1 cellular context compared by ENCODE assay signal in the genomic region with DNA sequence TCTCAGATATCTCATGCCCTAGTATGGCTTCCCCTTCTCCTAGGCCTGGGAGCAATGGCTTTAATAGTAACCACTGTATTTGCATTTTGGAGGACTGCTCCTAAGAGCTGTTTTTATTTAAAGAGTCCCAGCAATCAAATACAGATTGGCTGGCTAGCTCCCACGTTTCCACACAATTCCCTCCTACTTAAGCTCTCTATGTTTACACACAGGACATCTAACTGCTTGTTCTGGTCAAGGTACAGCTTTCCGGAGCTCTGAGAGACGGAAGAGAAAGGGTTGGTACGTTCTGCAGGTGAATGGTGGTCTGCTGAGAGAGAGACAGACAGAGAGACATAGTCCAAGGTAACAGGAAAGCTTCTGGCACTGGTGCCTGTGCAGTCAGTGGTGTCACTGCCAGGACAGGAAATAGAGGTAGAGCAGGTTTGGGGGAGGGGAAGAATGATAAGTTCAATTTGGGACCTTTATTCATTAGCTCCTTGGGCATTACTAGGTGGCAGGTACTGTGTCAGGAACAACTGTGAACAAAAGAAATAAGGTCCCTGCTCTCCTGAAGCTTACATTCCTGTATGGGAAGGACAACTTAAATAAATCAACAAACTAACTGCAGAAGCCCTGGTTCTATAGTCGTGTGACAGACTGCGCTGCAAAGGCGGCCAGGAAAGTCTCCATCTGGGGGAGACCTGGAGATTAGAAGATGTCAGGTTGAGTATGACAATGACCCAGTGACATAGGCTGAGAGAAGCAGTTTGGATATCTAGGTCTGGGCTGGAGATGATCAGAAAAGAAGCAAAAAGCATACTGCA.
TF ChIP-seq lines count a peak whose summit lies in the region.

No MANE protein-coding gene starts in this region.

TF ChIP-seq in HepG2, 621 proteins besides CTCF, POLR2A, EP300 and RAD21 (continued from another document and continues in another):
- TF ChIP-seq BCLAF1 (IDR thresholded peaks at IDR 0.05), result no peak
- TF ChIP-seq, protein P1, sequence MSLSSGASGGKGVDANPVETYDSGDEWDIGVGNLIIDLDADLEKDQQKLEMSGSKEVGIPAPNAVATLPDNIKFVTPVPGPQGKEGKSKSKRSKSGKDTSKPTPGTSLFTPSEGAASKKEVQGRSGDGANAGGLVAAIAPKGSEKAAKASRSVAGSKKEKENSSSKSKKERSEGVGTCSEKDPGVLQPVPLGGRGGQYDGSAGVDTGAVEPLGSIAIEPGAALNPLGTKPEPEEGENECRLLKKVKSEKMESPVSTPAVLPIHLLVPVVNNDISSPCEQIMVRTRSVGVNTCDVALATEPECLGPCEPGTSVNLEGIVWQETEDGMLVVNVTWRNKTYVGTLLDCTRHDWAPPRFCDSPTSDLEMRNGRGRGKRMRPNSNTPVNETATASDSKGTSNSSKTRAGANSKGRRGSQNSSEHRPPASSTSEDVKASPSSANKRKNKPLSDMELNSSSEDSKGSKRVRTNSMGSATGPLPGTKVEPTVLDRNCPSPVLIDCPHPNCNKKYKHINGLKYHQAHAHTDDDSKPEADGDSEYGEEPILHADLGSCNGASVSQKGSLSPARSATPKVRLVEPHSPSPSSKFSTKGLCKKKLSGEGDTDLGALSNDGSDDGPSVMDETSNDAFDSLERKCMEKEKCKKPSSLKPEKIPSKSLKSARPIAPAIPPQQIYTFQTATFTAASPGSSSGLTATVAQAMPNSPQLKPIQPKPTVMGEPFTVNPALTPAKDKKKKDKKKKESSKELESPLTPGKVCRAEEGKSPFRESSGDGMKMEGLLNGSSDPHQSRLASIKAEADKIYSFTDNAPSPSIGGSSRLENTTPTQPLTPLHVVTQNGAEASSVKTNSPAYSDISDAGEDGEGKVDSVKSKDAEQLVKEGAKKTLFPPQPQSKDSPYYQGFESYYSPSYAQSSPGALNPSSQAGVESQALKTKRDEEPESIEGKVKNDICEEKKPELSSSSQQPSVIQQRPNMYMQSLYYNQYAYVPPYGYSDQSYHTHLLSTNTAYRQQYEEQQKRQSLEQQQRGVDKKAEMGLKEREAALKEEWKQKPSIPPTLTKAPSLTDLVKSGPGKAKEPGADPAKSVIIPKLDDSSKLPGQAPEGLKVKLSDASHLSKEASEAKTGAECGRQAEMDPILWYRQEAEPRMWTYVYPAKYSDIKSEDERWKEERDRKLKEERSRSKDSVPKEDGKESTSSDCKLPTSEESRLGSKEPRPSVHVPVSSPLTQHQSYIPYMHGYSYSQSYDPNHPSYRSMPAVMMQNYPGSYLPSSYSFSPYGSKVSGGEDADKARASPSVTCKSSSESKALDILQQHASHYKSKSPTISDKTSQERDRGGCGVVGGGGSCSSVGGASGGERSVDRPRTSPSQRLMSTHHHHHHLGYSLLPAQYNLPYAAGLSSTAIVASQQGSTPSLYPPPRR (CRISPR knock-in tag; IDR thresholded peaks at IDR 0.05; ENCODE audit: borderline replicate concordance), result peak; percentile 96
- no peak for TF ChIP-seq CSRNP2 (CRISPR knock-in tag; conservative IDR thresholded peaks at IDR 0.05; ENCODE audit: low read depth)
- TF ChIP-seq PHF21A (CRISPR knock-in tag; IDR thresholded peaks at IDR 0.05), result peak; percentile 92
- TF ChIP-seq PHF20 (CRISPR knock-in tag; IDR thresholded peaks at IDR 0.05), result no peak
- peak; percentile 50 for TF ChIP-seq TCF7 (IDR thresholded peaks at IDR 0.05; ENCODE audit: low read depth)
- no peak for TF ChIP-seq ZNF260 (CRISPR knock-in tag; IDR thresholded peaks at IDR 0.05; ENCODE audit: borderline replicate concordance, low read depth)
- TF ChIP-seq ZNF775 (CRISPR knock-in tag; IDR thresholded peaks at IDR 0.05; ENCODE audit: borderline replicate concordance), result 0 out of 2 replicates have a peak, but pooled peaks have one; percentile 28
- no peak for TF ChIP-seq SIN3B (IDR thresholded peaks at IDR 0.05; ENCODE audit: low read length)
- TF ChIP-seq, protein P2, sequence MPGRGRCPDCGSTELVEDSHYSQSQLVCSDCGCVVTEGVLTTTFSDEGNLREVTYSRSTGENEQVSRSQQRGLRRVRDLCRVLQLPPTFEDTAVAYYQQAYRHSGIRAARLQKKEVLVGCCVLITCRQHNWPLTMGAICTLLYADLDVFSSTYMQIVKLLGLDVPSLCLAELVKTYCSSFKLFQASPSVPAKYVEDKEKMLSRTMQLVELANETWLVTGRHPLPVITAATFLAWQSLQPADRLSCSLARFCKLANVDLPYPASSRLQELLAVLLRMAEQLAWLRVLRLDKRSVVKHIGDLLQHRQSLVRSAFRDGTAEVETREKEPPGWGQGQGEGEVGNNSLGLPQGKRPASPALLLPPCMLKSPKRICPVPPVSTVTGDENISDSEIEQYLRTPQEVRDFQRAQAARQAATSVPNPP (CRISPR knock-in tag; IDR thresholded peaks at IDR 0.05), result 0 out of 2 replicates have a peak, but pooled peaks have one; percentile 30
- no peak for TF ChIP-seq SIX4 (CRISPR knock-in tag; IDR thresholded peaks at IDR 0.05)
- no peak for TF ChIP-seq ZNF646 (CRISPR knock-in tag; IDR thresholded peaks at IDR 0.05)
- TF ChIP-seq ZNF652 (CRISPR knock-in tag; IDR thresholded peaks at IDR 0.05; ENCODE audit: borderline replicate concordance, low read depth), result peak; percentile 86
- TF ChIP-seq HDAC6 (IDR thresholded peaks at IDR 0.05; ENCODE audit: low read depth, low read length), result no peak
- TF ChIP-seq, protein P3, sequence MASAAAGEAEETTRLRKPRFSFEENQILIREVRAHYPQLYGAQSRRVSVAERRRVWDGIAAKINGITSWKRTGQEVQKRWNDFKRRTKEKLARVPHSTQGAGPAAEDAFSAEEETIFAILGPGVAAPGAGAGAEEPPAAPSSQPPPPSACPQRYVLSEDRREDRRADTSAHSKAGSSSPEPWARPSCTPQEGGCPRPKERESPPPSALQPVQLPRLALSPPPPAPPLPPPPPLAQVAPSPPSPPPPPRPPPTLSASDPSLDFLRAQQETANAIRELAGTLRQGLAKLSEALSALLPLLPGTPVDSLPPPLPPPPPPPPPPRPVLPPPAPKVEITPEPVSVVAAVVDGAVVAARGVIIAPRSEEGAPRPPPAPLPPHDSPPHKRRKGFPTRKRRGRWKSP (CRISPR knock-in tag; IDR thresholded peaks at IDR 0.05), result 0 out of 2 replicates have a peak, but pooled peaks have one; percentile 43
- no peak for TF ChIP-seq THYN1 (CRISPR knock-in tag; IDR thresholded peaks at IDR 0.05; ENCODE audit: borderline replicate concordance, low read depth)
- no peak for TF ChIP-seq FLYWCH1 (CRISPR knock-in tag; IDR thresholded peaks at IDR 0.05)
- TF ChIP-seq ZNF703 (CRISPR knock-in tag; IDR thresholded peaks at IDR 0.05; ENCODE audit: borderline replicate concordance), result no peak
- no peak for TF ChIP-seq MAF1 (CRISPR knock-in tag; IDR thresholded peaks at IDR 0.05; ENCODE audit: borderline replicate concordance)
- TF ChIP-seq ZFP41 (CRISPR knock-in tag; IDR thresholded peaks at IDR 0.05; ENCODE audit: borderline replicate concordance), result no peak
- TF ChIP-seq ZNF343 (CRISPR knock-in tag; IDR thresholded peaks at IDR 0.05), result 0 out of 2 replicates have a peak, but pooled peaks have one; percentile 49
- TF ChIP-seq REL (CRISPR knock-in tag; conservative IDR thresholded peaks at IDR 0.05), result 0 out of 2 replicates have a peak, but pooled peaks have one; percentile 62
- TF ChIP-seq ZNF782 (CRISPR knock-in tag; IDR thresholded peaks at IDR 0.05; ENCODE audit: borderline replicate concordance), result no peak; the same call in 1 of the 2 replicates
- no peak for TF ChIP-seq PHB2 (IDR thresholded peaks at IDR 0.05; ENCODE audit: partially characterized antibody)
- TF ChIP-seq TFAP4 (IDR thresholded peaks at IDR 0.05; ENCODE audit: borderline replicate concordance, low read depth), result peak; percentile 56; the same call in 1 of the 2 replicates
- TF ChIP-seq ZNF333 (CRISPR knock-in tag; IDR thresholded peaks at IDR 0.05; ENCODE audit: borderline replicate concordance), result no peak
- TF ChIP-seq EZH2 (conservative IDR thresholded peaks at IDR 0.05; ENCODE audit: low read depth, low read length), result no peak
- TF ChIP-seq MEIS1 (CRISPR knock-in tag; IDR thresholded peaks at IDR 0.05; ENCODE audit: borderline replicate concordance), result peak; percentile 82
- TF ChIP-seq PLRG1 (conservative IDR thresholded peaks at IDR 0.05), result no peak
- TF ChIP-seq ZFP37 (CRISPR knock-in tag; IDR thresholded peaks at IDR 0.05; ENCODE audit: borderline replicate concordance), result no peak
- peak; percentile 57; the same call in 1 of the 2 replicates for TF ChIP-seq NFYB (CRISPR knock-in tag; IDR thresholded peaks at IDR 0.05)
- TF ChIP-seq FOXK2 (IDR thresholded peaks at IDR 0.05), result peak; percentile 77
- TF ChIP-seq ZNF329 (CRISPR knock-in tag; IDR thresholded peaks at IDR 0.05; ENCODE audit: low read depth), result no peak
- TF ChIP-seq ZZZ3 (CRISPR knock-in tag; IDR thresholded peaks at IDR 0.05; ENCODE audit: borderline replicate concordance), result no peak
- no peak for TF ChIP-seq ZNF709 (CRISPR knock-in tag; IDR thresholded peaks at IDR 0.05)
- no peak for TF ChIP-seq SRSF9 (IDR thresholded peaks at IDR 0.05; ENCODE audit: borderline replicate concordance, insufficient read depth, low read depth, low read length, poor library complexity, severe bottlenecking)
- peak; percentile 74 for TF ChIP-seq DPF2 (CRISPR knock-in tag; IDR thresholded peaks at IDR 0.05; ENCODE audit: borderline replicate concordance, low read depth)
